Comparison of ENCODE assay signal across 8 cellular contexts in the genomic region with DNA sequence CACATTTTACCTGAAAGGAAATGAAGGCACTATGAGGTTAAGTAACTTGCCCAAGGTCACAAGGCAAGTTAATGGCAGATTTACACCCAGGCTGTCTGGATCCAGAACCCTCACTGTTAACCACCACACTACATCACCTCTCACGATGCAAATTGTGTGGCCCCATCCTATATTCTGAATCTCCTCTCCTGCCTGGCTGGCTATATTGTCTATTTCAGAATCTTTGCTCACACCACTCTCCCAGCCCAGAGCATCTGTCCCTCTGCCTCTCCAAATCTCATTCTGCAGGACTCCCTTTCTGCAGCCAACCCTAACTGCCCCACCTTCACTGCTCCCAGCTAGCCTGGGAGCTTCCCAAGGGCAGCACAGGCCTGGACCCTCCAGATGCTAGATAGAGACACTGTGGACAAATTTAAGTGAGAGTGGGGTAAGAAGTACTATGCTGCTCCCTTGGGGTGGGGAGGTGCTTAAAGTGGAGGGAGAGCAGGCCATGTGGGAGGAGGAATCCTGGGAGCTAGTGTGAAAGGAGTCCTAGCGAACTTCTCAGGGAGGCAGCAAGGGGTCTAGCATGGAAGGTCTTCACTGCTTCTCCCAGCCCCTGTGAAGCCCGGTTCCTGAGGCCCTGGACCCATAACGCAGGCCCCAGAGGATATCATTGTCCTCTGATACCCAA. TPM values are rescaled to one million over a fixed set of nuclear protein-coding genes. Genes with fewer than 3 reads are reported as not detected.
DNase-seq lines count a peak whose midpoint lies in the region; ATAC-seq and TF ChIP-seq lines count a peak whose summit lies in the region.

No MANE protein-coding gene starts in this region.

- no peaks in the 10 kb centered on the region for H3K36me3 Mint-ChIP-seq in activated naive CD4-positive, alpha-beta T cell treated with anti-CD3 and anti-CD28 coated beads, Interleukin-2, amount 50 U/mL, for 24 hours
- H3K36me3 Mint-ChIP-seq in osteocyte (ENCODE audit: unreplicated experiment): no peaks in the 10 kb centered on the region

- no peak for TF ChIP-seq RAD21 in SK-N-SH (IDR thresholded peaks at IDR 0.05; ENCODE audit: low read length)

- no peaks in the 10 kb centered on the region for H3K9me3 ChIP-seq in SK-N-SH

- 2% methylated on average over 2 of the region's 4 CpGs for WGBS in SK-N-SH (ENCODE audit: low lambda C conversion rate)

- H2AFZ ChIP-seq in SK-N-SH (ENCODE audit: low read depth): peak overlapping the region; percentile 88

- ATAC-seq in HG03095 (IDR thresholded peaks at IDR 0.05; ENCODE audit: unreplicated experiment): no peak

- H3K27ac Mint-ChIP-seq in activated naive CD4-positive, alpha-beta T cell treated with anti-CD3 and anti-CD28 coated beads, Interleukin-2, amount 50 U/mL, for 24 hours: peak overlapping the region; percentile 92
- peak overlapping the region; percentile 89 for H3K27ac Mint-ChIP-seq in osteocyte (ENCODE audit: unreplicated experiment)

- no peak for TF ChIP-seq CTCF in SK-N-SH (IDR thresholded peaks at IDR 0.05)
- TF ChIP-seq CTCF in osteocyte (IDR thresholded peaks at IDR 0.05): no peak

- H3K9me2 ChIP-seq in SK-N-SH: no peaks in the 10 kb centered on the region

- no peak for DNase-seq in activated naive CD4-positive, alpha-beta T cell treated with Interleukin-2 at 50 U/mL for 16 hours
- DNase-seq in SK-N-SH (peak; percentile 57), fibroblast of peridontal ligament (ENCODE audit: extremely low read depth) (peak; percentile 48), osteocyte (ENCODE audit: extremely low spot score, unreplicated experiment) (no peak), HPDE6-E6E7 (ENCODE audit: extremely low spot score) (no peak)
- no peak for DNase-seq in stimulated activated CD8-positive, alpha-beta memory T cell treated with anti-CD3 and anti-CD28 coated beads, Interleukin-4, amount 100 ng/mL, for 48 hours

- POLR2A ChIA-PET in SK-N-SH (lab: Yijun Ruan, JAX): interaction anchor here (0.6 to 1.9 kb wide), 9 partner anchors 8 to 1534 kb away, joined by 3 to 41 read pairs (median 5); a partner anchor contains a TSS

- no peaks in the 10 kb centered on the region for H3K9me3 Mint-ChIP-seq in activated naive CD4-positive, alpha-beta T cell treated with anti-CD3 and anti-CD28 coated beads, Interleukin-2, amount 50 U/mL, for 24 hours
- H3K9me3 Mint-ChIP-seq in osteocyte (ENCODE audit: unreplicated experiment): no peaks in the 10 kb centered on the region

- peak overlapping the region; percentile 98 for H3K4me2 ChIP-seq in SK-N-SH

- peak overlapping the region; percentile 94 for H3K9ac ChIP-seq in SK-N-SH

- H3K27ac ChIP-seq in SK-N-SH (ENCODE audit: low read depth in 2 of 2, low read length in 1 of 2): peak overlapping the region; percentile 55 to 80; a peak in 3 of 4 replicates

- peaks cover 0 to 3% of the 10 kb centered on the region in 2 experiments for H3K36me3 ChIP-seq in SK-N-SH (replicated peaks in 1 of 2; ENCODE audit: control insufficient read depth in 1 of 2, insufficient read depth in 2 of 2, low read length in 1 of 2)

- peaks cover 0 to 6% of the 10 kb centered on the region in 2 experiments; a peak in 1 of 4 replicates for H3K4me1 ChIP-seq in SK-N-SH (ENCODE audit: control insufficient read depth in 1 of 2, insufficient read depth in 2 of 2, low read depth in 1 of 2, low read length in 1 of 2)

- peak overlapping the region; percentile 82 to 93 for H3K4me3 ChIP-seq in SK-N-SH (ENCODE audit: low read depth in 2 of 2, low read length in 1 of 2)

- no peaks in the 10 kb centered on the region for H3K27me3 ChIP-seq in SK-N-SH (ENCODE audit: insufficient read depth)

- peaks cover 5% of the 10 kb centered on the region for H3F3A ChIP-seq in SK-N-SH (replicated peaks; ENCODE audit: insufficient read depth)

- CTCF ChIA-PET in SK-N-SH (lab: Yijun Ruan, JAX): interaction anchor here (1.0 to 3.3 kb wide), 10 partner anchors 10 to 202 kb away, joined by 3 to 26 read pairs (median 6); a partner anchor contains a TSS

- H3K79me2 ChIP-seq in SK-N-SH (ENCODE audit: insufficient read depth): peaks cover 14% of the 10 kb centered on the region

- no peaks in the 10 kb centered on the region for H4K20me1 ChIP-seq in SK-N-SH (ENCODE audit: insufficient read depth)

- H3K4me1 Mint-ChIP-seq in activated naive CD4-positive, alpha-beta T cell treated with anti-CD3 and anti-CD28 coated beads, Interleukin-2, amount 50 U/mL, for 24 hours: peaks cover 55% of the 10 kb centered on the region
- H3K4me1 Mint-ChIP-seq in osteocyte (ENCODE audit: unreplicated experiment): peaks cover 17% of the 10 kb centered on the region

- TF ChIP-seq EP300 in SK-N-SH (IDR thresholded peaks at IDR 0.05; ENCODE audit: borderline replicate concordance in 1 of 2, low read depth in 1 of 2, low read length in 1 of 2): no peak

- H3K4me3 Mint-ChIP-seq in activated naive CD4-positive, alpha-beta T cell treated with anti-CD3 and anti-CD28 coated beads, Interleukin-2, amount 50 U/mL, for 24 hours: peak overlapping the region; percentile 94
- peak overlapping the region; percentile 92 for H3K4me3 Mint-ChIP-seq in osteocyte (ENCODE audit: unreplicated experiment)

- H3K27me3 Mint-ChIP-seq in activated naive CD4-positive, alpha-beta T cell treated with anti-CD3 and anti-CD28 coated beads, Interleukin-2, amount 50 U/mL, for 24 hours: no peaks in the 10 kb centered on the region
- peaks cover 10% of the 10 kb centered on the region for H3K27me3 Mint-ChIP-seq in osteocyte (ENCODE audit: unreplicated experiment)

TF ChIP-seq in SK-N-SH, 30 proteins besides CTCF, POLR2A, EP300 and RAD21:
- TF ChIP-seq, protein P1, sequence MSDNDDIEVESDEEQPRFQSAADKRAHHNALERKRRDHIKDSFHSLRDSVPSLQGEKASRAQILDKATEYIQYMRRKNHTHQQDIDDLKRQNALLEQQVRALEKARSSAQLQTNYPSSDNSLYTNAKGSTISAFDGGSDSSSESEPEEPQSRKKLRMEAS (IDR thresholded peaks at IDR 0.05; ENCODE audit: low read depth): peak; percentile 59
- no peak for TF ChIP-seq JUND (IDR thresholded peaks at IDR 0.05)

RNA-seq across cellular contexts. Expression of a gene that starts 0.8 kb away (rescaled TPM):
- polyA plus RNA-seq in SK-N-SH (2012; rRNA removed): 130 and 162 TPM in 2 replicates
- 95.1 and 125 TPM in 2 replicates for polyA plus RNA-seq in SK-N-SH (2012; cell fraction: cytosol; rRNA removed)
- 224 and 316 TPM in 2 replicates for polyA plus RNA-seq in SK-N-SH (2012; cell fraction: nucleus; rRNA removed)
- total RNA-seq in osteocyte: 81.3 and 82.1 TPM in 2 replicates

RNA-seq across cellular contexts. Expression of a gene that starts 11.0 kb away (rescaled TPM):
- 11.7 and 17.2 TPM in 2 replicates for polyA plus RNA-seq in SK-N-SH (2012; rRNA removed)
- 6.0 and 10.9 TPM in 2 replicates for polyA plus RNA-seq in SK-N-SH (2012; cell fraction: cytosol; rRNA removed)
- 38.1 and 88.2 TPM in 2 replicates for polyA plus RNA-seq in SK-N-SH (2012; cell fraction: nucleus; rRNA removed)
- 9.8 and 10.5 TPM in 2 replicates for total RNA-seq in osteocyte

RNA-seq across cellular contexts. Expression of a gene that starts 13.0 kb away (rescaled TPM):
- 0.97 and 0.99 TPM in 2 replicates for polyA plus RNA-seq in SK-N-SH (2012; rRNA removed)
- polyA plus RNA-seq in SK-N-SH (2012; cell fraction: cytosol; rRNA removed): 0.45 and 1.0 TPM in 2 replicates
- 2.1 and 3.1 TPM in 2 replicates for polyA plus RNA-seq in SK-N-SH (2012; cell fraction: nucleus; rRNA removed)
- 0.99 and 1.8 TPM in 2 replicates for total RNA-seq in osteocyte

RNA-seq across cellular contexts. Expression of a gene that starts 19.8 kb away (rescaled TPM):
- polyA plus RNA-seq in SK-N-SH (2012; rRNA removed): 0.05 and 0.07 TPM in 2 replicates
- 0.03 and 0.07 TPM in 2 replicates for polyA plus RNA-seq in SK-N-SH (2012; cell fraction: cytosol; rRNA removed)
- polyA plus RNA-seq in SK-N-SH (2012; cell fraction: nucleus; rRNA removed): 0.08 and 0.19 TPM in 2 replicates
- total RNA-seq in osteocyte: not detected in 2 replicates

RNA-seq across cellular contexts. Expression of a gene that starts 36.1 kb away (rescaled TPM):
- polyA plus RNA-seq in SK-N-SH (2012; rRNA removed): 20.6 and 26.6 TPM in 2 replicates
- 9.9 and 14.1 TPM in 2 replicates for polyA plus RNA-seq in SK-N-SH (2012; cell fraction: cytosol; rRNA removed)
- 66.4 and 78.0 TPM in 2 replicates for polyA plus RNA-seq in SK-N-SH (2012; cell fraction: nucleus; rRNA removed)
- total RNA-seq in osteocyte: 32.5 and 38.6 TPM in 2 replicates

Comparison
In these comparisons a context has a peak if more than half of its experiments do, and no peak if none do; other contexts are left out.
1. DNase-seq: peak in SK-N-SH (single experiment) and fibroblast of peridontal ligament (single experiment); none in activated naive CD4-positive, alpha-beta T cell treated with Interleukin-2 at 50 U/mL for 16 hours (single experiment), osteocyte (single experiment), HPDE6-E6E7 (single experiment) and stimulated activated CD8-positive, alpha-beta memory T cell treated with anti-CD3 and anti-CD28 coated beads, Interleukin-4, amount 100 ng/mL, for 48 hours (single experiment).